Comparison of ENCODE assay signal across 1 cellular context in genomic region chr19:17346109-17346671, GRCh38.
TF ChIP-seq lines count a peak whose summit lies in the region.

No MANE protein-coding gene starts in this region.

TF ChIP-seq in GM12878, 131 proteins besides CTCF, POLR2A, EP300 and RAD21:
- TF ChIP-seq SMC3 (IDR thresholded peaks at IDR 0.05; ENCODE audit: borderline replicate concordance, low read length) (peak; percentile 97), KDM1A (IDR thresholded peaks at IDR 0.05; ENCODE audit: borderline replicate concordance) (no peak), MLLT1 (IDR thresholded peaks at IDR 0.05) (0 out of 2 replicates have a peak, but pooled peaks have one; percentile 62), SPI1 (IDR thresholded peaks at IDR 0.05; ENCODE audit: borderline replicate concordance, insufficient read depth, low read depth, low read length) (peak; percentile 51; the same call in 1 of the 2 replicates), GATAD2B (conservative IDR thresholded peaks at IDR 0.05; ENCODE audit: low read depth) (peak; percentile 42; the same call in 1 of the 2 replicates), ELK1 (IDR thresholded peaks at IDR 0.05; ENCODE audit: low read depth, low read length) (no peak), SP1 (IDR thresholded peaks at IDR 0.05; ENCODE audit: low read depth, low read length) (peak; percentile 33), LARP7 (IDR thresholded peaks at IDR 0.05) (peak; percentile 46; the same call in 1 of the 2 replicates), SMARCA5 (IDR thresholded peaks at IDR 0.05) (peak; percentile 79; the same call in 1 of the 2 replicates), NBN (IDR thresholded peaks at IDR 0.05) (0 out of 2 replicates have a peak, but pooled peaks have one; percentile 42), SREBF1 (IDR thresholded peaks at IDR 0.05; ENCODE audit: low read length) (no peak), STAT3 (IDR thresholded peaks at IDR 0.05; ENCODE audit: low read depth, low read length) (no peak), RUNX3 (IDR thresholded peaks at IDR 0.05; ENCODE audit: low read length) (peak; percentile 11; the same call in 1 of the 2 replicates), YY1 (IDR thresholded peaks at IDR 0.05; ENCODE audit: low read depth, low read length) (peak; percentile 79), STAT1 (conservative IDR thresholded peaks at IDR 0.05) (0 out of 2 replicates have a peak, but pooled peaks have one; percentile 34), PKNOX1 (IDR thresholded peaks at IDR 0.05) (peak; percentile 25; the same call in 1 of the 2 replicates), BHLHE40 (IDR thresholded peaks at IDR 0.05; ENCODE audit: borderline replicate concordance in 1 of 2, low read depth in 2 of 2, low read length in 1 of 2) (peak in 1 of 2 experiments; percentile 6; a peak in 1 of 4 replicates), IKZF1 (conservative IDR thresholded peaks at IDR 0.05) (peak; percentile 39)
